In genomic region chr5:67648201-67648671, GRCh38 we compare ENCODE assay signal across 11 cellular contexts.
A peak's percentile ranks its signal among the peaks of the same experiment; 100 is the strongest.
DNase-seq lines count a peak whose midpoint lies in the region; ATAC-seq and TF ChIP-seq lines count a peak whose summit lies in the region.
"Had no signal": no experiment of that assay in that cellular context is flagged by ENCODE, and none has a peak within 500 bp of the region (broad histone marks: within the 10 kb centered on the region; RNA-seq: fewer than 3 reads in every experiment).

No MANE protein-coding gene starts in this region.

- no peak overlapping the region for H3K27ac Mint-ChIP-seq in activated CD8-positive, alpha-beta memory T cell treated with anti-CD3 and anti-CD28 coated beads, Interleukin-2, amount 10 ng/mL, durations not matched to agents 7 days and 5 days
- H3K27ac Mint-ChIP-seq: dendritic cell treated with granulocyte-macrophage colony-stimulating factor and Interleukin-4, amounts not matched to agents 40 ng/mL and 50 ng/mL, for 4 days had no signal

- no peak overlapping the region for H3K4me3 Mint-ChIP-seq in activated CD8-positive, alpha-beta memory T cell treated with anti-CD3 and anti-CD28 coated beads, Interleukin-2, amount 10 ng/mL, durations not matched to agents 7 days and 5 days
- H3K4me3 Mint-ChIP-seq: dendritic cell treated with granulocyte-macrophage colony-stimulating factor and Interleukin-4, amounts not matched to agents 40 ng/mL and 50 ng/mL, for 4 days had no signal

- peaks cover 3% of the 10 kb centered on the region for H3K9me3 Mint-ChIP-seq in activated CD8-positive, alpha-beta memory T cell treated with anti-CD3 and anti-CD28 coated beads, Interleukin-2, amount 10 ng/mL, durations not matched to agents 7 days and 5 days (ENCODE audit: low read depth)

- CTCF ChIA-PET in activated CD8-positive, alpha-beta memory T cell treated with anti-CD3 and anti-CD28 coated beads, Interleukin-2, amount 10 ng/mL, durations not matched to agents 7 days and 5 days (lab: Charles Lee), result no interaction called here

- peak; percentile 51 for DNase-seq in LHCN-M2 (ENCODE audit: low read depth)
- peak; percentile 98 for DNase-seq in brain pericyte (ENCODE audit: low read depth, low spot score)
- DNase-seq in left colon, result peak; percentile 35 to 83
- peak; percentile 85 to 90 for DNase-seq in thyroid gland
- no peak for DNase-seq in activated CD8-positive, alpha-beta memory T cell treated with anti-CD3 and anti-CD28 coated beads, Interleukin-2, amount 10 ng/mL, durations not matched to agents 7 days and 5 days
- DNase-seq: NCI-H1930; stimulated activated CD8-positive, alpha-beta memory T cell treated with anti-CD3 and anti-CD28 coated beads, Interleukin-4, amount 100 ng/mL, for 48 hours had no signal

- 36 to 38% methylated on average over 6 of the region's 6 CpGs for WGBS in thyroid gland, 2 donors

- no peaks in the 10 kb centered on the region for H3K36me3 ChIP-seq in thyroid gland

- H3K4me1 ChIP-seq in thyroid gland, result peaks cover 35 to 40% of the 10 kb centered on the region in 2 donors

- intact Hi-C loops in left colon (cut with DNase I, micrococcal nuclease), result no loop called here
- intact Hi-C loops in thyroid gland (cut with DNase I), result no loop called here

- no peak for TF ChIP-seq POLR2A in thyroid gland (IDR thresholded peaks at IDR 0.05)

- no peaks in the 10 kb centered on the region for H3K4me1 Mint-ChIP-seq in activated CD8-positive, alpha-beta memory T cell treated with anti-CD3 and anti-CD28 coated beads, Interleukin-2, amount 10 ng/mL, durations not matched to agents 7 days and 5 days

- no peak for TF ChIP-seq CTCF in thyroid gland (IDR thresholded peaks at IDR 0.05)

- ATAC-seq in left colon (peak; percentile 70), GM19455 (IDR thresholded peaks at IDR 0.05; ENCODE audit: unreplicated experiment) (no peak), HG03342 (IDR thresholded peaks at IDR 0.05; ENCODE audit: unreplicated experiment) (no peak), GM21423 (IDR thresholded peaks at IDR 0.05; ENCODE audit: unreplicated experiment) (no peak)
- no peak for ATAC-seq in activated CD8-positive, alpha-beta memory T cell treated with anti-CD3 and anti-CD28 coated beads, Interleukin-2, amount 10 ng/mL, durations not matched to agents 7 days and 5 days

- H3K27ac ChIP-seq in thyroid gland, result peak overlapping the region; percentile 50 to 79 (median 61)

- H3K36me3 Mint-ChIP-seq in activated CD8-positive, alpha-beta memory T cell treated with anti-CD3 and anti-CD28 coated beads, Interleukin-2, amount 10 ng/mL, durations not matched to agents 7 days and 5 days, result no peaks in the 10 kb centered on the region

- no peaks in the 10 kb centered on the region for H3K9me3 ChIP-seq in thyroid gland

- no peak overlapping the region for H3K4me3 ChIP-seq in thyroid gland (replicated peaks in 1 of 3)

- no peaks in the 10 kb centered on the region for H3K27me3 Mint-ChIP-seq in activated CD8-positive, alpha-beta memory T cell treated with anti-CD3 and anti-CD28 coated beads, Interleukin-2, amount 10 ng/mL, durations not matched to agents 7 days and 5 days
- H3K27me3 Mint-ChIP-seq: dendritic cell treated with granulocyte-macrophage colony-stimulating factor and Interleukin-4, amounts not matched to agents 40 ng/mL and 50 ng/mL, for 4 days had no signal

- no peaks in the 10 kb centered on the region for H3K27me3 ChIP-seq in thyroid gland
